ENCODE assay signal across 1 cellular context in genomic region chr6:16319813-16320532, GRCh38.
TF ChIP-seq lines count a peak whose summit lies in the region.

No MANE protein-coding gene starts in this region.

TF ChIP-seq in HEK293, 187 proteins besides CTCF, POLR2A, EP300 and RAD21 (continued from another document):
- TF ChIP-seq YY2 (tag by site-specific recombination; IDR thresholded peaks at IDR 0.05) (no peak), ZNF362 (tag by site-specific recombination; IDR thresholded peaks at IDR 0.05) (peak; percentile 52; the same call in 1 of the 2 replicates), ZNF501 (tag by site-specific recombination; IDR thresholded peaks at IDR 0.05) (no peak; the same call in 1 of the 2 replicates), ZNF776 (tag by site-specific recombination; IDR thresholded peaks at IDR 0.05; ENCODE audit: borderline replicate concordance) (no peak), REST (tag by site-specific recombination; IDR thresholded peaks at IDR 0.05) (no peak), ZEB2 (tag by site-specific recombination; IDR thresholded peaks at IDR 0.05) (peak; percentile 83), SALL2 (tag by site-specific recombination; IDR thresholded peaks at IDR 0.05; ENCODE audit: borderline replicate concordance) (no peak)
